Comparison of ENCODE assay signal across 9 cellular contexts in the genomic region with DNA sequence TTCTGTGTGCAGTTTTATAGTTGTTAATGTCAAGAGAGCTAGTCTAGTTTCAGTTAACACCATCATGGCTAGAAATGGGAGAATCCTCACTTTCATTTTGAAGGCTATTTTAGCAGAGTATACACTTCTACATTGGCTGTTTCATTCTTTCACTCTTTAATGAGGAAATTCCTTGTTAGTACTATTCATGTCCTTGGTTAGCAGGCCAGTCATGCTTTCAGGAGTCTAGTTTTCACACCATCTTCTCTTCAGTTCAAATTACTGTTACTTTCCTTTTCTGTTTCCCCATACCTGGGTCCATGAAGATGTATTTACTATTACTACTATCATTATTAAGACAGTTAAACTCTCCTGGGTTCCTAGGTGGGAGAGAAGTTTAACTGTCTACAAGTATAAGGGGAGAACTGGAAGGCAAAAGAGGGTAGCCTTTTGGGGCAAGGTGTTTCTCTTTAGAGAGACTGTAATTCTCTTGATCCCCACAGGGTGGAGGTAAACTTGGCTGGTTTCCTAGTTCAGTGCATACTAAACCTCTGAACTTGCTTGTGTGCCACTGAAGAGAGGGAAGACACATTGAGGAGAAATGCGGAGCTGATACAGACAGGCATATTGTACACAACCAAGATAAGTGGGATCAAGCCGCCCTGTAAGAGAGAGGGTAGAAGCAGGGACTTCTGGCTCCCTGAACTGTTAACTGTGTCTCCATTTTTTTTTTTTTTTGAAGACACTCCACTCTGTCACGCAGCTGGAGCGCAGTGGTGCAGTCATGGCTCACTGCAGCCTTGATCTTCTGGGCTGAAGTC. TPM values are rescaled to one million over a fixed set of nuclear protein-coding genes. Genes with fewer than 3 reads are reported as not detected.
DNase-seq lines count a peak whose midpoint lies in the region; ATAC-seq, FAIRE-seq and TF ChIP-seq lines count a peak whose summit lies in the region.
"Had no signal": no experiment of that assay in that cellular context is flagged by ENCODE, and none has a peak within 500 bp of the region (broad histone marks: within the 10 kb centered on the region; RNA-seq: fewer than 3 reads in every experiment).

No MANE protein-coding gene starts in this region.

- no peaks in the 10 kb centered on the region for H4K20me1 ChIP-seq in K562 (replicated peaks; ENCODE audit: control insufficient read depth, insufficient read depth, low read length)

- TF ChIP-seq CTCF in GM20000 (IDR thresholded peaks at IDR 0.05; ENCODE audit: extremely low read depth, missing control alignments) (peak; percentile 40), K562 (IDR thresholded peaks at IDR 0.05 in 2 of 3, conservative IDR thresholded peaks at IDR 0.05 in 1 of 3; ENCODE audit: insufficient read depth in 2 of 3, low read depth in 1 of 3, low read length in 3 of 3) (peak; percentile 43 to 67 (median 53); a peak in 5 of 6 replicates)

- FAIRE-seq in K562 (lab: Jason Lieb, UNC), result peak; percentile 88

- no peaks in the 10 kb centered on the region for H3K9me1 ChIP-seq in K562 (ENCODE audit: control insufficient read depth, insufficient read depth, low read length)

- H3K4me1 ChIP-seq in K562 (replicated peaks in 1 of 2; ENCODE audit: control insufficient read depth in 2 of 2, insufficient read depth in 2 of 2, low read length in 2 of 2), result peaks cover 0 to 4% of the 10 kb centered on the region in 2 experiments; a peak in 2 of 5 replicates

- TF ChIP-seq EP300 in K562 (IDR thresholded peaks at IDR 0.05; ENCODE audit: low read length), result no peak

- in situ Hi-C loops in K562 (cut with MboI), result loop anchor here (5.0 kb wide), 1 partner anchor 180 kb away; no protein-coding TSS in a partner anchor

- POLR2A ChIA-PET in K562 (lab: Yijun Ruan, JAX), result interaction anchor here (0.5 kb wide), 1 partner anchor 126 kb away, joined by 3 read pairs; no protein-coding TSS in a partner anchor

- BruUV-seq in K562 (replicated peaks; lab: Mats Ljungman, UMichigan), result no TSS peak

- H3K4me3 ChIP-seq in K562, result no peak overlapping the region

- no peaks in the 10 kb centered on the region; the same call in 1 of the 2 replicates for H3K9me3 ChIP-seq in K562 (replicated peaks; ENCODE audit: control insufficient read depth, insufficient read depth, low read depth, low read length)

- no peak for TF ChIP-seq POLR2A in K562 (conservative IDR thresholded peaks at IDR 0.05)

- peaks cover 0 to 1% of the 10 kb centered on the region in 2 experiments; a peak in 2 of 5 replicates for H3K27me3 ChIP-seq in K562 (ENCODE audit: control insufficient read depth in 2 of 2, insufficient read depth in 2 of 2, low read length in 2 of 2)

- H3K27ac ChIP-seq in K562 (ENCODE audit: extremely low read depth, low read depth, low read length), result no peak overlapping the region

- no peak overlapping the region for H2AFZ ChIP-seq in K562 (ENCODE audit: low read depth, low read length)

- ATAC-seq in K562 (peak; percentile 48; the same call in 1 of the 3 replicates), left colon (peak; percentile 66), HG02571 (IDR thresholded peaks at IDR 0.05; ENCODE audit: unreplicated experiment) (no peak), GM21360 (IDR thresholded peaks at IDR 0.05; ENCODE audit: unreplicated experiment) (no peak), HG03280 (IDR thresholded peaks at IDR 0.05; ENCODE audit: unreplicated experiment) (no peak)

- CTCF ChIA-PET in K562 (lab: Yijun Ruan, JAX; ENCODE audit: low intra/inter-chr PET ratio), result interaction anchor here (0.6 to 8.3 kb wide), 6 partner anchors 35 to 246 kb away, joined by 3 to 115 read pairs (median 4); no protein-coding TSS in a partner anchor

- H3K79me2 ChIP-seq in K562 (ENCODE audit: control insufficient read depth, insufficient read depth, low read length), result no peaks in the 10 kb centered on the region

- TF ChIP-seq RAD21 in K562 (CRISPR knock-in tag; conservative IDR thresholded peaks at IDR 0.05 in 1 of 2, IDR thresholded peaks at IDR 0.05 in 1 of 2), result peak; percentile 26 to 73

- no peak overlapping the region for H3K9ac ChIP-seq in K562 (ENCODE audit: insufficient read depth in 1 of 2, low read depth in 2 of 2, low read length in 2 of 2)

- no peaks in the 10 kb centered on the region for H3K36me3 ChIP-seq in K562 (ENCODE audit: control insufficient read depth, insufficient read depth, low read length)

- H3K4me2 ChIP-seq in K562 (ENCODE audit: insufficient read depth, low read length), result no peak overlapping the region

- DNase-seq in CMK (ENCODE audit: low read depth), result peak; percentile 15
- DNase-seq in GM20000 (ENCODE audit: low spot score), result peak; percentile 63
- peak; percentile 48 for DNase-seq in NCI-H460 (ENCODE audit: extremely low read depth, low read depth)
- peak; percentile 33 to 59 (median 43) for DNase-seq in K562 (ENCODE audit: extremely low read depth in 1 of 4, low spot score in 3 of 4)
- DNase-seq in left colon, result no peak

- WGBS in K562 (ENCODE audit: insufficient coverage, low coverage, missing lambda C conversion rate), result 5% methylated on average over 4 of the region's 4 CpGs

- intact Hi-C loops in K562 (cut with micrococcal nuclease), result loop anchor here (2.0 kb wide), 1 partner anchor 107 kb away; no protein-coding TSS in a partner anchor
- intact Hi-C loops in left colon (cut with DNase I, micrococcal nuclease), result loop anchor here in 1 of 2 donors (5.0 kb wide), 1 partner anchor 110 kb away; no protein-coding TSS in a partner anchor

RNA-seq across cellular contexts. Expression of a gene that starts 41.3 kb away (rescaled TPM):
- total RNA-seq in NCI-H460 (2014; rRNA removed; shearing (Covaris generic)), result 0.25 TPM in 1 of 2 replicates, not detected in the other
- not detected in 2 replicates for polyA plus RNA-seq in NCI-H460 (2014; cell fraction: nucleus; rRNA removed)
- total RNA-seq in K562 (2011; cell fraction: chromatin; rRNA removed; ENCODE audit: low replicate concordance), result not detected in 2 replicates
- total RNA-seq in K562 (2011; cell fraction: nucleolus; rRNA removed), result not detected in 2 replicates
- total RNA-seq in K562 (2011; cell fraction: nucleoplasm; rRNA removed), result not detected in 2 replicates
- 0.04 TPM in 1 of 2 replicates, not detected in the other for total RNA-seq in K562 (2014; rRNA removed)
- not detected in 2 replicates for total RNA-seq in K562 (2014; rRNA removed; fragmentation: Illumina TruSeq; extraction: Trizol)
- total RNA-seq in K562 (2015; rRNA removed; fragmentation: Illumina TruSeq; extraction: Trizol), result not detected in 2 replicates
- not detected in 2 replicates for total RNA-seq in K562 (2021)
- 0.07 TPM in 1 of 2 replicates, not detected in the other for polyA plus RNA-seq in K562 (2011; rRNA removed)
- not detected in 2 replicates for polyA plus RNA-seq in K562 (2011; cell fraction: cytosol; rRNA removed)
- polyA plus RNA-seq in K562 (2011; cell fraction: nucleus; rRNA removed), result 0.04 and 0.11 TPM in 2 replicates
- 0.14 TPM in 1 of 2 replicates, not detected in the other for polyA plus RNA-seq in K562 (2012)
- not detected in 2 replicates for polyA plus RNA-seq in K562 (2014; fragmentation: Illumina TruSeq; extraction: Trizol)
- not detected for polyA plus RNA-seq in K562 (2014; fragmentation: Nextera tagmentation; extraction: Ambion mirVana)
- not detected in 2 replicates for polyA plus RNA-seq in K562 (2014; rRNA removed)
- polyA minus RNA-seq in K562 (2011; rRNA and poly(A)+ RNA removed), result not detected in 2 replicates
- not detected in 2 replicates for polyA minus RNA-seq in K562 (2011; cell fraction: cytosol; rRNA and poly(A)+ RNA removed)
- polyA minus RNA-seq in K562 (2011; cell fraction: nucleus; rRNA and poly(A)+ RNA removed), result not detected in 2 replicates
- not detected for total RNA-seq in left colon

RNA-seq across cellular contexts. Expression of a gene that starts 42.4 kb away (rescaled TPM):
- not detected in 2 replicates for total RNA-seq in NCI-H460 (2014; rRNA removed; shearing (Covaris generic))
- polyA plus RNA-seq in NCI-H460 (2014; cell fraction: nucleus; rRNA removed), result not detected in 2 replicates
- not detected in 2 replicates for total RNA-seq in K562 (2011; cell fraction: chromatin; rRNA removed; ENCODE audit: low replicate concordance)
- not detected in 2 replicates for total RNA-seq in K562 (2011; cell fraction: nucleolus; rRNA removed)
- not detected in 2 replicates for total RNA-seq in K562 (2011; cell fraction: nucleoplasm; rRNA removed)
- total RNA-seq in K562 (2014; rRNA removed) (not detected in 2 replicates), K562 (2014; rRNA removed; fragmentation: Illumina TruSeq; extraction: Trizol) (not detected in 2 replicates), K562 (2015; rRNA removed; fragmentation: Illumina TruSeq; extraction: Trizol) (not detected in 2 replicates), K562 (2021) (not detected in 2 replicates), left colon (not detected)
- polyA plus RNA-seq in K562 (2011; rRNA removed) (not detected in 2 replicates), K562 (2014; fragmentation: Illumina TruSeq; extraction: Trizol) (not detected in 2 replicates), K562 (2014; fragmentation: Nextera tagmentation; extraction: Ambion mirVana) (not detected), K562 (2014; rRNA removed) (not detected in 2 replicates)
- not detected in 2 replicates for polyA plus RNA-seq in K562 (2011; cell fraction: cytosol; rRNA removed)
- not detected in 2 replicates for polyA plus RNA-seq in K562 (2011; cell fraction: nucleus; rRNA removed)
- not detected in 2 replicates for polyA plus RNA-seq in K562 (2012)
- polyA minus RNA-seq in K562 (2011; rRNA and poly(A)+ RNA removed), result not detected in 2 replicates
- polyA minus RNA-seq in K562 (2011; cell fraction: cytosol; rRNA and poly(A)+ RNA removed), result not detected in 2 replicates
- not detected in 2 replicates for polyA minus RNA-seq in K562 (2011; cell fraction: nucleus; rRNA and poly(A)+ RNA removed)
- total RNA-seq: mononuclear cell had no signal

RNA-seq across cellular contexts. Expression of a gene that starts 59.3 kb away (rescaled TPM):
- not detected in 2 replicates for total RNA-seq in NCI-H460 (2014; rRNA removed; shearing (Covaris generic))
- polyA plus RNA-seq in NCI-H460 (2014; cell fraction: nucleus; rRNA removed), result not detected in 2 replicates
- total RNA-seq in K562 (2011; cell fraction: chromatin; rRNA removed; ENCODE audit: low replicate concordance), result not detected in 2 replicates
- total RNA-seq in K562 (2011; cell fraction: nucleolus; rRNA removed), result not detected in 2 replicates
- not detected in 2 replicates for total RNA-seq in K562 (2011; cell fraction: nucleoplasm; rRNA removed)
- not detected in 2 replicates for total RNA-seq in K562 (2014; rRNA removed)
- total RNA-seq in K562 (2014; rRNA removed; fragmentation: Illumina TruSeq; extraction: Trizol), result not detected in 2 replicates
- total RNA-seq in K562 (2015; rRNA removed; fragmentation: Illumina TruSeq; extraction: Trizol), result not detected in 2 replicates
- not detected in 2 replicates for total RNA-seq in K562 (2021)
- polyA plus RNA-seq in K562 (2011; rRNA removed), result not detected in 2 replicates
- polyA plus RNA-seq in K562 (2011; cell fraction: cytosol; rRNA removed), result not detected in 2 replicates
- polyA plus RNA-seq in K562 (2011; cell fraction: nucleus; rRNA removed), result not detected in 2 replicates
- 0.20 and 0.25 TPM in 2 replicates for polyA plus RNA-seq in K562 (2012)
- not detected in 2 replicates for polyA plus RNA-seq in K562 (2014; fragmentation: Illumina TruSeq; extraction: Trizol)
- not detected for polyA plus RNA-seq in K562 (2014; fragmentation: Nextera tagmentation; extraction: Ambion mirVana)
- polyA plus RNA-seq in K562 (2014; rRNA removed), result not detected in 2 replicates
- polyA minus RNA-seq in K562 (2011; rRNA and poly(A)+ RNA removed), result not detected in 2 replicates
- not detected in 2 replicates for polyA minus RNA-seq in K562 (2011; cell fraction: cytosol; rRNA and poly(A)+ RNA removed)
- polyA minus RNA-seq in K562 (2011; cell fraction: nucleus; rRNA and poly(A)+ RNA removed), result not detected in 2 replicates
- total RNA-seq in left colon, result not detected
- total RNA-seq: mononuclear cell had no signal

Comparison
In these comparisons a context has a peak if more than half of its experiments do, and no peak if none do; other contexts are left out.
1. DNase-seq: peak in CMK (single experiment), GM20000 (single experiment), NCI-H460 (single experiment) and K562 (4 of 4); none in left colon (0 of 2).
2. ATAC-seq: peak in K562 (single experiment) and left colon (single experiment); none in HG02571 (single experiment), GM21360 (single experiment) and HG03280 (single experiment).